ENCODE assay signal across 8 cellular contexts in the genomic region with DNA sequence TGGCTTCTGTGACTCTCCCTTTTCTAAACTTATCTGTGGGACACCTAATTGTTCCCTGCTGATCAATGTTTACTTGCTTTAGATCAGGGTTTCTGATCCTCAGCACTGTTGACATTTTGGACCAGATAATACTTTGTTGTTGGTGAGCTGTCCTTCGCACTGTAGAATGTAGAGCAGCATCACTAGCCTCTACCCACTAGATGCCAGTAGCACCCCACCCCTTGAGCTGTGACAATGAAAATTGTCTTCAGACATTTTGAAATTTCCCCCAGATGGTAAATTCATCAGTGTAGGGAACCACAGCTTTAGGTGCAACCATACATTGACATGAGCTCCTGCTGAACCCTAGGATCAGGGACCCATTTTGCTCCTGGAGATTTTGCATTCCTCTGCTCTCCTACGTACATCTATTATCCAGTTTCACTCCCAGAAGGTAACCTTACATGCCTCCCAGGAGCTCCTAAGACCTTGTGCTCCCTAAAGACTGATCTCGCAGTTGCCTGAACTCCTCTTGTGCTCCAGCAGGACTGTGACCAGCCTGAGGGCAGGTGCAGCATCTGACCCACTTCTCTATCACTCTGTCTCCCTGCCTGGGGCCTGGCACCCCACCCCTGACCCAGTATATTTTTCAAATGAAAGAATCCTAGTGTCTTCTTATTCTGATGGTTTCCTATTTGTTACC.
DNase-seq lines count a peak whose midpoint lies in the region; ATAC-seq and TF ChIP-seq lines count a peak whose summit lies in the region.

No MANE protein-coding gene starts in this region.

- H3K27ac Mint-ChIP-seq in nephron progenitor cell, result no peak overlapping the region

- peaks cover 4% of the 10 kb centered on the region for H3K27me3 Mint-ChIP-seq in nephron progenitor cell (ENCODE audit: low read depth, poor library complexity)

- H3K4me3 ChIP-seq in MM.1S (ENCODE audit: low read length), result no peak overlapping the region

- peaks cover 31% of the 10 kb centered on the region for H3K4me1 Mint-ChIP-seq in nephron progenitor cell

- no peaks in the 10 kb centered on the region for H3K9me3 ChIP-seq in MM.1S (replicated peaks; ENCODE audit: insufficient read depth, low read length)

- no peaks in the 10 kb centered on the region for H3K27me3 ChIP-seq in MM.1S (replicated peaks; ENCODE audit: insufficient read depth, low read length)

- no peak overlapping the region for H3K4me2 ChIP-seq in MM.1S (ENCODE audit: low read depth, low read length)

- no peaks in the 10 kb centered on the region for H3K9me2 ChIP-seq in MM.1S (replicated peaks; ENCODE audit: insufficient read depth, low read length)

- no peaks in the 10 kb centered on the region for H3K36me3 Mint-ChIP-seq in nephron progenitor cell (ENCODE audit: low read depth)

- H3K36me3 ChIP-seq in MM.1S (replicated peaks; ENCODE audit: insufficient read depth, low read length), result no peaks in the 10 kb centered on the region

- DNase-seq in DMS53 (lab: John Stamatoyannopoulos, UW), result peak; percentile 52
- no peak for DNase-seq in DMS53 treated with DMSO at 0.1 percent for 48 hours (lab: John Stamatoyannopoulos, UW; ENCODE audit: unreplicated experiment)
- peak; percentile 31 for DNase-seq in MM.1S
- peak; percentile 23 to 25 for DNase-seq in activated T-cell treated with anti-CD3 and anti-CD28 coated beads, Interleukin-2, amount 50 U/mL, for 48 hours
- DNase-seq in nephron progenitor cell, result peak; percentile 33
- no peak for DNase-seq in hypothalamus (lab: John Stamatoyannopoulos, UW)
- DNase-seq in NCI-H146 (lab: John Stamatoyannopoulos, UW), result no peak

- H3K9me3 Mint-ChIP-seq in nephron progenitor cell, result peaks cover 11% of the 10 kb centered on the region

- TF ChIP-seq CTCF in MM.1S (IDR thresholded peaks at IDR 0.05; ENCODE audit: low read length) (peak; percentile 35), nephron progenitor cell (IDR thresholded peaks at IDR 0.05) (peak; percentile 52)

- no peaks in the 10 kb centered on the region for H4K20me1 ChIP-seq in MM.1S (ENCODE audit: insufficient read depth, low read length)

- no peak overlapping the region for H3K27ac ChIP-seq in MM.1S (ENCODE audit: low read length)

- H3K9ac ChIP-seq in MM.1S (ENCODE audit: low read length), result no peak overlapping the region

- H2AFZ ChIP-seq in MM.1S (ENCODE audit: low read length), result no peak overlapping the region

- H3F3A ChIP-seq in MM.1S (ENCODE audit: insufficient read depth, low read length), result no peaks in the 10 kb centered on the region

- H3K4me3 Mint-ChIP-seq in nephron progenitor cell, result no peak overlapping the region

- ATAC-seq in HG03097 (IDR thresholded peaks at IDR 0.05; ENCODE audit: low FRiP score, unreplicated experiment), result no peak

- no peaks in the 10 kb centered on the region for H3K4me1 ChIP-seq in MM.1S (ENCODE audit: low read length)

- no peaks in the 10 kb centered on the region for H3K79me2 ChIP-seq in MM.1S (ENCODE audit: low read length)

Comparison
In these comparisons a context has a peak if more than half of its experiments do, and no peak if none do; other contexts are left out.
1. DNase-seq: peak in DMS53 (single experiment), MM.1S (single experiment), activated T-cell treated with anti-CD3 and anti-CD28 coated beads, Interleukin-2, amount 50 U/mL, for 48 hours (2 of 2) and nephron progenitor cell (single experiment); none in DMS53 treated with DMSO at 0.1 percent for 48 hours (single experiment), hypothalamus (0 of 51) and NCI-H146 (single experiment).